Comparison of ENCODE assay signal across 20 cellular contexts in the genomic region with DNA sequence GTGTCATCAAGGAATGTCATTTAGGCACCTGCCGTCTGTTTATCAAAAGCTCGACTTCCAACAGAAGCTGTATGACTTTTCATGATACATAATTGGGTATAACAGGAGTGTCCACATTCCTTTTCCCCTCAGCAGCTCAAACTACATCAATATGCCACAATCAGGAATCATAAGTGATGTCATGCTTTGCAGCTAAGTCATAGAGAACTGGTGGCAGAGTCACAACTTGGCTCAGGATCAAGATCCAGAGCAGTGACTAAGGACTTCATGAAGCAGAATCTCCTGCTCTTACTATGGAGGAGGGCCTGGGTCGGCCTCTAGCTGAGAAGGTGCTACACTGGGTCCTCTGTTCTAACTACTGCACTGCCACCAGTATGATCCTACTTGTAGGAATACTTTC. TPM values are rescaled to one million over a fixed set of nuclear protein-coding genes. Genes with fewer than 3 reads are reported as not detected.
DNase-seq lines count a peak whose midpoint lies in the region; ATAC-seq and TF ChIP-seq lines count a peak whose summit lies in the region.
"Had no signal": no experiment of that assay in that cellular context is flagged by ENCODE, and none has a peak within 500 bp of the region (broad histone marks: within the 10 kb centered on the region; RNA-seq: fewer than 3 reads in every experiment).

No MANE protein-coding gene starts in this region.

- no peak overlapping the region for H3K27ac ChIP-seq in adrenal gland
- H3K27ac ChIP-seq: pancreas had no signal

- H3K9me3 ChIP-seq in adrenal gland (replicated peaks in 1 of 3): no peaks in the 10 kb centered on the region
- H3K9me3 ChIP-seq: pancreas had no signal

- H3K4me3 ChIP-seq in adrenal gland: no peak overlapping the region
- H3K4me3 ChIP-seq: pancreas had no signal

- no peaks in the 10 kb centered on the region for H3K4me1 ChIP-seq in adrenal gland (replicated peaks in 1 of 2)
- H3K4me1 ChIP-seq: pancreas had no signal

- no peak for TF ChIP-seq CTCF in adrenal gland (IDR thresholded peaks at IDR 0.05)

- no peak for TF ChIP-seq POLR2A in adrenal gland (IDR thresholded peaks at IDR 0.05)

- H3K27me3 ChIP-seq in adrenal gland: no peaks in the 10 kb centered on the region
- H3K27me3 ChIP-seq: pancreas had no signal

- peak; percentile 10 for DNase-seq in NCI-H748 (lab: John Stamatoyannopoulos, UW; ENCODE audit: unreplicated experiment)
- no peak for DNase-seq in NCI-H748 treated with DMSO at 0.1 percent for 48 hours (lab: John Stamatoyannopoulos, UW)
- peak; percentile 91 for DNase-seq in NCI-H2029 treated with DMSO at 0.1 percent for 48 hours (lab: John Stamatoyannopoulos, UW)
- DNase-seq in adrenal gland: peak in 4 of 7 donors; percentile 10 to 57 (median 21)
- peak; percentile 41 for DNase-seq in renal cortical epithelial cell (ENCODE audit: low read depth)
- DNase-seq in epidermal melanocyte (ENCODE audit: insufficient read length, low spot score): no peak
- DNase-seq: activated CD4-positive, alpha-beta T cell treated with anti-CD3 and anti-CD28 coated beads, Interleukin-2, amount 50 U/mL, for 1 hour; activated gamma-delta T cell; amniotic stem cell; effector CD4-positive, alpha-beta T cell; islet precursor cell; mesendoderm; naive thymus-derived CD8-positive, alpha-beta T cell; NK-92 treated with Interleukin-12 subunit alpha and Interleukin-12 subunit beta, amount 100 ng/mL, for 24 hours; stimulated activated CD4-positive, alpha-beta T cell treated with anti-CD3 and anti-CD28 coated beads, Interleukin-1b, Interleukin-23, amount 100 ng/mL, for 48 hours had no signal

- WGBS in adrenal gland, 4 donors: 64 to 81% (median 73%) methylated on average over 3 of the region's 3 CpGs

- no peaks in the 10 kb centered on the region for H3K36me3 ChIP-seq in adrenal gland (replicated peaks in 1 of 2)
- H3K36me3 ChIP-seq: pancreas had no signal

- ATAC-seq in HG03439 (IDR thresholded peaks at IDR 0.05; ENCODE audit: unreplicated experiment) (no peak), HG03095 (IDR thresholded peaks at IDR 0.05; ENCODE audit: unreplicated experiment) (no peak)
- ATAC-seq: naive thymus-derived CD8-positive, alpha-beta T cell; Right ventricle myocardium inferior had no signal

- intact Hi-C loops in adrenal gland (cut with DNase I): no loop called here

RNA-seq across cellular contexts. Expression of gene AGBL4, which starts 36.5 kb away (rescaled TPM):
- 1 to 10 TPM in 1 of 8 donors, under 1 TPM in 5, not detected in 2; 0.29 to 1.7 (median 0.80) TPM for total RNA-seq in adrenal gland
- 1 to 10 TPM in 1 of 3 donors, under 1 TPM in 2; 0.10 to 1.9 (median 0.72) TPM for polyA plus RNA-seq in adrenal gland
- total RNA-seq in renal cortical epithelial cell: 0.45 TPM in 1 of 2 replicates, not detected in the other

RNA-seq across cellular contexts. Expression of gene ELAVL4, which starts 48.4 kb away (rescaled TPM):
- total RNA-seq in adrenal gland (10 to 100 TPM in 1 of 8 donors, 1 to 10 TPM in 2, under 1 TPM in 3, not detected in 2; 0.18 to 16.8 (median 2.5) TPM), renal cortical epithelial cell (not detected in 2 replicates)
- 10 to 100 TPM in 1 of 3 donors, 1 to 10 TPM in 2; 2.4 to 13.3 (median 4.1) TPM for polyA plus RNA-seq in adrenal gland
- total RNA-seq: naive thymus-derived CD8-positive, alpha-beta T cell; Right ventricle myocardium inferior; ureter had no signal
- polyA plus RNA-seq: naive thymus-derived CD8-positive, alpha-beta T cell had no signal

Comparison
In these comparisons a context has a peak if more than half of its experiments do, and no peak if none do; other contexts are left out.
1. DNase-seq: peak in NCI-H748 (single experiment), NCI-H2029 treated with DMSO at 0.1 percent for 48 hours (single experiment), adrenal gland (4 of 7) and renal cortical epithelial cell (single experiment); none in NCI-H748 treated with DMSO at 0.1 percent for 48 hours (single experiment) and epidermal melanocyte (single experiment).